28 cellular contexts compared by ENCODE assay signal in genomic region chr1:118047650-118048224, GRCh38.
"Had no signal": no experiment of that assay in that cellular context is flagged by ENCODE, and none has a peak within 500 bp of the region (broad histone marks: within the 10 kb centered on the region; RNA-seq: fewer than 3 reads in every experiment).

No MANE protein-coding gene starts in this region.

- H3K4me1 Mint-ChIP-seq: immature natural killer cell, mesothelial cell of epicardium, naive B cell had no signal

- H3K4me3 Mint-ChIP-seq: immature natural killer cell; mesothelial cell of epicardium; naive B cell; natural killer cell treated with Interleukin-12 subunit alpha and Interleukin-12 subunit beta and Interleukin-15 and Interleukin-18, amount 100 ng/mL, for 72 hours had no signal

- H3K27me3 Mint-ChIP-seq: naive B cell; natural killer cell treated with Interleukin-12 subunit alpha and Interleukin-12 subunit beta and Interleukin-15 and Interleukin-18, amount 100 ng/mL, for 72 hours had no signal

- H3K9me3 Mint-ChIP-seq: mesothelial cell of epicardium; natural killer cell treated with Interleukin-12 subunit alpha and Interleukin-12 subunit beta and Interleukin-15 and Interleukin-18, amount 100 ng/mL, for 72 hours had no signal

- ATAC-seq: heart left ventricle, left colon, left lung, lower lobe of right lung, pancreas, sciatic nerve had no signal

- H3K9me3 ChIP-seq: heart left ventricle, left lung, lower lobe of right lung, pancreas, prostate gland, suprapubic skin, thoracic aorta, tibial artery, vagina had no signal

- H3K36me3 ChIP-seq: heart left ventricle, left lung, lower lobe of right lung, pancreas, prostate gland, suprapubic skin, thoracic aorta, tibial artery, vagina had no signal

- H3K4me1 ChIP-seq: heart left ventricle, left lung, lower lobe of right lung, pancreas, prostate gland, suprapubic skin, tibial artery, vagina had no signal

- H3K36me3 Mint-ChIP-seq: immature natural killer cell; mesothelial cell of epicardium; naive B cell; natural killer cell treated with Interleukin-12 subunit alpha and Interleukin-12 subunit beta and Interleukin-15 and Interleukin-18, amount 100 ng/mL, for 72 hours had no signal

- FAIRE-seq: islet of Langerhans, kidney, pancreas had no signal

- H3K27me3 ChIP-seq: heart left ventricle, left lung, pancreas, suprapubic skin, tibial artery, vagina had no signal

- H3K27ac ChIP-seq: heart left ventricle, left lung, lower lobe of right lung, pancreas, prostate gland, skin epidermis, suprapubic skin, thoracic aorta, tibial artery, vagina had no signal

- H3K4me3 ChIP-seq: heart left ventricle, left lung, lower lobe of right lung, pancreas, prostate gland, skin epidermis, suprapubic skin, thoracic aorta, tibial artery, vagina had no signal

- H3K27ac Mint-ChIP-seq: immature natural killer cell; mesothelial cell of epicardium; naive B cell; natural killer cell treated with Interleukin-12 subunit alpha and Interleukin-12 subunit beta and Interleukin-15 and Interleukin-18, amount 100 ng/mL, for 72 hours had no signal

- DNase-seq: heart left ventricle; hypothalamus; immature natural killer cell; kidney; left colon; left lung; lower lobe of right lung; mesendoderm; naive B cell; nucleus accumbens; retina; stimulated activated CD4-positive, alpha-beta T cell treated with anti-CD3 and anti-CD28 coated beads, Interleukin-12 subunit alpha, Interleukin-12 subunit beta, amount 100 ng/mL, for 4 hours; stimulated activated CD4-positive, alpha-beta T cell treated with anti-CD3 and anti-CD28 coated beads, Interleukin-15, amount 100 ng/mL, for 24 hours; stimulated activated CD4-positive, alpha-beta T cell treated with anti-CD3 and anti-CD28 coated beads, Interleukin-2, amount 100 ng/mL, for 24 hours; stimulated activated CD4-positive, alpha-beta T cell treated with anti-CD3 and anti-CD28 coated beads, Interleukin-4, amount 100 ng/mL, for 1 hour; stimulated activated naive CD4-positive, alpha-beta T cell treated with Interleukin-2 at 50 U/mL for 16 hours; tibial artery; trophoblast cell had no signal
